Comparison of ENCODE assay signal across 1 cellular context in the genomic region with DNA sequence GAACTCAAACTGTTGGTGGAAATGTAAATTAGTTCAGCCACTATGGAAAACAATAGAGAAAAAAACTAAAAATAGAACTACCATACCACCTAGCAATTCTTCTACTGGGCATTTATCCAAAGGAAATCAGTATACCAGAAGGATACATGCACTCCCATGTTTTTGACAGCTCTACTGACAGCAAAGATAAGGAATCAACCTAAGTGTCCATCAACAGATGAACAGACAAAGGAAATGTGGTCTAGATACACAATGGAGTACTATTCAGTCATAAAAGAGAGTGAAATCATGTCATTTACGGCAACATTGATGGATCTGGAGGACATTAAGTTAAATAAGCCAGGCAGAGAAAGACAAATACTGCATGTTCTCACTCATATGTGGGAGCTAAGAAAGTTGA.
TF ChIP-seq lines count a peak whose summit lies in the region.

No MANE protein-coding gene starts in this region.

TF ChIP-seq in endothelial cell of umbilical vein, 7 proteins besides CTCF, POLR2A, EP300 and RAD21 (continued from another document):
- TF ChIP-seq FOS (IDR thresholded peaks at IDR 0.05; ENCODE audit: borderline replicate concordance, insufficient read depth, low read length), result no peak
